19 cellular contexts compared by ENCODE assay signal in genomic region chr10:7423521-7423920, GRCh38. TPM values are rescaled to one million over a fixed set of nuclear protein-coding genes. Genes with fewer than 3 reads are reported as not detected.
DNase-seq lines count a peak whose midpoint lies in the region; TF ChIP-seq lines count a peak whose summit lies in the region.
"Had no signal": no experiment of that assay in that cellular context is flagged by ENCODE, and none has a peak within 500 bp of the region (broad histone marks: within the 10 kb centered on the region; RNA-seq: fewer than 3 reads in every experiment).

No MANE protein-coding gene starts in this region.

- no peak overlapping the region for H3K4ac ChIP-seq in H9 (ENCODE audit: low read depth, low read length)
- H3K4ac ChIP-seq in neuronal stem cell (ENCODE audit: low read length), result no peak overlapping the region

- H2BK15ac ChIP-seq in H9 (ENCODE audit: low read depth, low read length) (no peak overlapping the region), neuronal stem cell (ENCODE audit: low read length) (no peak overlapping the region)

- H3K4me1 ChIP-seq in H9 (ENCODE audit: insufficient read depth, low read length), result peaks cover 7% of the 10 kb centered on the region
- H3K4me1 ChIP-seq in endodermal cell (ENCODE audit: control insufficient read depth, insufficient read depth, low read length), result peaks cover 8% of the 10 kb centered on the region
- peaks cover 0 to 9% of the 10 kb centered on the region in 2 donors for H3K4me1 ChIP-seq in neuronal stem cell (ENCODE audit: control insufficient read depth in 2 of 2, insufficient read depth in 1 of 2, low read depth in 1 of 2, low read length in 2 of 2)
- H3K4me1 ChIP-seq in stomach, result no peaks in the 10 kb centered on the region
- H3K4me1 ChIP-seq: HAP-1 had no signal

- H3K18ac ChIP-seq in H9 (ENCODE audit: insufficient read length, low read depth, low read length) (no peak overlapping the region), neuronal stem cell (ENCODE audit: low read length) (no peak overlapping the region)

- H3K14ac ChIP-seq in H9 (ENCODE audit: insufficient read depth, low read length), result no peak overlapping the region
- no peak overlapping the region for H3K14ac ChIP-seq in neuronal stem cell (ENCODE audit: low read length)

- H4K5ac ChIP-seq in H9 (ENCODE audit: insufficient read length, low read depth, low read length), result no peak overlapping the region

- TF ChIP-seq POLR2A in stomach (IDR thresholded peaks at IDR 0.05), result no peak

- H2AK5ac ChIP-seq in H9 (ENCODE audit: insufficient read length, low read length) (no peak overlapping the region), neuronal stem cell (ENCODE audit: low read depth, low read length) (no peak overlapping the region)

- H2AFZ ChIP-seq in H9 (ENCODE audit: low read length) (no peak overlapping the region), neuronal stem cell (ENCODE audit: low read length) (peak overlapping the region; percentile 11)

- H2BK5ac ChIP-seq in H9 (ENCODE audit: insufficient read length, low read length) (no peak overlapping the region), neuronal stem cell (ENCODE audit: low read length) (no peak overlapping the region)

- H4K8ac ChIP-seq in H9 (replicated peaks; ENCODE audit: insufficient read length, low read depth, low read length), result no peak overlapping the region
- H4K8ac ChIP-seq in neuronal stem cell (ENCODE audit: low read depth, low read length), result no peak overlapping the region

- H2BK12ac ChIP-seq in H9 (ENCODE audit: insufficient read length, low read depth, low read length) (no peak overlapping the region), neuronal stem cell (ENCODE audit: low read length) (no peak overlapping the region)

- H3K4me3 ChIP-seq in endodermal cell (ENCODE audit: low read length), result peak overlapping the region; percentile 57
- no peak overlapping the region for H3K4me3 ChIP-seq in neuronal stem cell (ENCODE audit: low read length in 2 of 2)
- no peak overlapping the region for H3K4me3 ChIP-seq in stomach
- H3K4me3 ChIP-seq: HAP-1, SK-N-MC had no signal

- H3K9ac ChIP-seq in H9 (ENCODE audit: extremely low read depth, insufficient read length, low read length) (no peak overlapping the region), endodermal cell (ENCODE audit: extremely low read depth, low read length, poor library complexity, severe bottlenecking) (no peak overlapping the region), neuronal stem cell (ENCODE audit: low read depth, low read length, poor library complexity) (no peak overlapping the region)

- no peak overlapping the region for H2BK120ac ChIP-seq in H9 (ENCODE audit: low read depth, low read length, poor library complexity, severe bottlenecking)
- no peak overlapping the region for H2BK120ac ChIP-seq in neuronal stem cell (ENCODE audit: low read depth, low read length)

- no peak for TF ChIP-seq EP300 in stomach (IDR thresholded peaks at IDR 0.05)

- peaks cover 56% of the 10 kb centered on the region for H3K27me3 Mint-ChIP-seq in H9 (ENCODE audit: low read depth)
- peaks cover 33% of the 10 kb centered on the region for H3K27me3 Mint-ChIP-seq in endodermal cell (ENCODE audit: insufficient read depth)

- WGBS in H9 (ENCODE audit: extremely low coverage, insufficient read length, low lambda C conversion rate), result no CpG with 5 or more reads among the region's 6 CpGs
- 10 to 16% methylated on average over 3 to 6 of the region's 6 CpGs for WGBS in endodermal cell (ENCODE audit: insufficient coverage in 1 of 2, insufficient read length in 1 of 2), 2 experiments
- no CpG with 5 or more reads among the region's 6 CpGs for WGBS in neuronal stem cell (ENCODE audit: extremely low coverage in 2 of 2, insufficient read length in 2 of 2, insufficient replicate concordance in 1 of 2), 2 donors
- WGBS in stomach, 5 donors, result 16 to 25% (median 22%) methylated on average over 6 of the region's 6 CpGs

- H3K36me3 Mint-ChIP-seq in H9 (ENCODE audit: insufficient read depth in 1 of 3, low read depth in 3 of 3) (0 out of 7 replicates have a peak, but pooled peaks cover 0 to 6% (median 0%) of the 10 kb centered on the region in 3 experiments), endodermal cell (ENCODE audit: low read depth) (no peaks in the 10 kb centered on the region)

- no peak overlapping the region for H3K56ac ChIP-seq in H9 (ENCODE audit: insufficient read length, low read depth, low read length)

- H3K9me3 Mint-ChIP-seq in H9 (peaks cover 0 to 6% of the 10 kb centered on the region in 2 experiments; a peak in 2 of 5 replicates), endodermal cell (peaks cover 2% of the 10 kb centered on the region)

- H3K36me3 ChIP-seq in endodermal cell (ENCODE audit: control insufficient read depth, insufficient read depth, low read length) (no peaks in the 10 kb centered on the region), neuronal stem cell (replicated peaks in 1 of 2; ENCODE audit: control insufficient read depth in 2 of 2, insufficient read depth in 2 of 2, low read length in 2 of 2) (no peaks in the 10 kb centered on the region), stomach (no peaks in the 10 kb centered on the region)
- H3K36me3 ChIP-seq: HAP-1 had no signal

- H3K79me1 ChIP-seq in H9 (ENCODE audit: insufficient read depth, low read depth, low read length, poor library complexity, severe bottlenecking) (no peaks in the 10 kb centered on the region), neuronal stem cell (ENCODE audit: low read depth, low read length) (no peaks in the 10 kb centered on the region)

- H3K9me3 ChIP-seq in H9 (ENCODE audit: control insufficient read depth, low read depth, low read length), result no peaks in the 10 kb centered on the region
- H3K9me3 ChIP-seq in endodermal cell (ENCODE audit: control insufficient read depth, low read length), result no peaks in the 10 kb centered on the region
- H3K9me3 ChIP-seq in neuronal stem cell (replicated peaks in 1 of 2; ENCODE audit: control insufficient read depth in 2 of 2, insufficient read depth in 1 of 2, low read depth in 1 of 2, low read length in 2 of 2), result no peaks in the 10 kb centered on the region
- H3K9me3 ChIP-seq in stomach, result no peaks in the 10 kb centered on the region
- H3K9me3 ChIP-seq: HAP-1 had no signal

- TF ChIP-seq CTCF in H9 (conservative IDR thresholded peaks at IDR 0.05) (no peak), endodermal cell (conservative IDR thresholded peaks at IDR 0.05) (no peak), stomach (IDR thresholded peaks at IDR 0.05) (no peak)

- H2BK20ac ChIP-seq in H9 (ENCODE audit: low read depth, low read length, poor library complexity, severe bottlenecking), result no peak overlapping the region

- H3K23ac ChIP-seq in H9 (ENCODE audit: insufficient read length, low read depth, low read length) (no peak overlapping the region), neuronal stem cell (ENCODE audit: low read depth, low read length, poor library complexity) (no peak overlapping the region)

- H4K91ac ChIP-seq in H9 (ENCODE audit: insufficient read length, low read depth, low read length), result no peak overlapping the region
- H4K91ac ChIP-seq in neuronal stem cell (ENCODE audit: low read depth, low read length, poor library complexity), result no peak overlapping the region

- H3K27ac ChIP-seq in H9 (ENCODE audit: insufficient read length, low read depth, low read length) (no peak overlapping the region), endodermal cell (ENCODE audit: low read depth, low read length) (no peak overlapping the region), neuronal stem cell (replicated peaks; ENCODE audit: low read length) (no peak overlapping the region), stomach (no peak overlapping the region)
- H3K27ac ChIP-seq: C4-2B, SK-N-MC had no signal

- H4K20me1 ChIP-seq in H9 (ENCODE audit: control insufficient read depth, insufficient read depth, insufficient read length), result no peaks in the 10 kb centered on the region

- DNase-seq in H9, result peak; percentile 46
- DNase-seq in NCI-H1417 treated with DMSO at 0.1 percent for 48 hours (lab: John Stamatoyannopoulos, UW), result peak; percentile 4
- peak; percentile 72 for DNase-seq in endodermal cell
- no peak for DNase-seq in neuronal stem cell (ENCODE audit: low spot score)
- DNase-seq in stomach, result no peak
- DNase-seq in DMS114 treated with DMSO at 0.1 percent for 48 hours (lab: John Stamatoyannopoulos, UW; ENCODE audit: unreplicated experiment), result no peak
- no peak for DNase-seq in activated effector memory CD4-positive, alpha-beta T cell treated with Interleukin-2 at 50 U/mL for 16 hours
- DNase-seq: AML-193; DMS79 treated with DMSO at 0.1 percent for 48 hours; IMR-90; NCI-H1436 treated with DMSO at 0.1 percent for 48 hours; NCI-H2029; NCI-H2171 treated with DMSO at 0.1 percent for 48 hours; NCI-H446; NK-92 treated with Interleukin-12 subunit alpha and Interleukin-12 subunit beta, amount 100 ng/mL, for 24 hours; OCI-M1 had no signal

- H3K4me3 Mint-ChIP-seq in H9 (peak overlapping the region; percentile 31 to 64), endodermal cell (peak overlapping the region; percentile 36)

- H3K4me1 Mint-ChIP-seq in H9 (peaks cover 38 to 42% of the 10 kb centered on the region in 2 experiments), endodermal cell (peaks cover 28% of the 10 kb centered on the region)

- no peak overlapping the region for H3T11ph ChIP-seq in H9 (ENCODE audit: low read length)

- no peaks in the 10 kb centered on the region for H3K23me2 ChIP-seq in H9 (ENCODE audit: insufficient read length, low read depth, low read length, poor library complexity, severe bottlenecking)

- H3K27me3 ChIP-seq in H9 (ENCODE audit: insufficient read depth, low read length), result no peaks in the 10 kb centered on the region
- H3K27me3 ChIP-seq in endodermal cell (ENCODE audit: control insufficient read depth, insufficient read depth, low read length, poor library complexity, severe bottlenecking), result peaks cover 18% of the 10 kb centered on the region
- H3K27me3 ChIP-seq in neuronal stem cell (ENCODE audit: control insufficient read depth in 3 of 3, insufficient read depth in 3 of 3, low read depth in 1 of 3, low read length in 3 of 3), result peaks cover 0 to 18% (median 0%) of the 10 kb centered on the region in 3 experiments
- peaks cover 0 to 25% (median 3%) of the 10 kb centered on the region in 3 donors for H3K27me3 ChIP-seq in stomach

- intact Hi-C loops in stomach (cut with DNase I; ENCODE audit: low total_unique reads), result no loop called here

- no peak overlapping the region for H3K27ac Mint-ChIP-seq in H9
- H3K27ac Mint-ChIP-seq in endodermal cell, result no peak overlapping the region

- no peaks in the 10 kb centered on the region for H3K79me2 ChIP-seq in H9 (ENCODE audit: insufficient read depth, low read length)

- H3K4me2 ChIP-seq in H9 (ENCODE audit: insufficient read depth, insufficient read length, low read length) (peak overlapping the region; percentile 45), neuronal stem cell (ENCODE audit: insufficient read depth, low read length, poor library complexity, severe bottlenecking) (no peak overlapping the region)

RNA-seq across cellular contexts. Expression of gene SFMBT2, which starts 12.7 kb away (rescaled TPM):
- total RNA-seq in H9 (2021) (5.3 and 6.7 TPM in 2 replicates), endodermal cell (1 to 10 TPM; 3.9 to 5.3 TPM), stomach (10 to 100 TPM in 3 of 5 donors, 1 to 10 TPM in 2; 1.2 to 17.3 (median 13.4) TPM)
- polyA plus RNA-seq in endodermal cell (2013, experiment 1 of 2), result 3.0 TPM
- polyA plus RNA-seq in endodermal cell (2013, experiment 2 of 2), result 2.6 TPM
- 1.8 TPM for polyA plus RNA-seq in neuronal stem cell (2013, experiment 1 of 2)
- polyA plus RNA-seq in neuronal stem cell (2013, experiment 2 of 2), result 1.7 TPM
- polyA plus RNA-seq in stomach, result 1 to 10 TPM in 2 of 3 donors, under 1 TPM in 1; 0.90 to 2.9 (median 1.1) TPM

Comparison
In these comparisons a context has a peak if more than half of its experiments do, and no peak if none do; other contexts are left out.
1. DNase-seq: peak in H9 (single experiment), NCI-H1417 treated with DMSO at 0.1 percent for 48 hours (single experiment) and endodermal cell (single experiment); none in neuronal stem cell (single experiment), stomach (single experiment), DMS114 treated with DMSO at 0.1 percent for 48 hours (single experiment) and activated effector memory CD4-positive, alpha-beta T cell treated with Interleukin-2 at 50 U/mL for 16 hours (single experiment).